In genomic region chr4:6271206-6271605, GRCh38 we compare ENCODE assay signal across 10 cellular contexts. TPM values are rescaled to one million over a fixed set of nuclear protein-coding genes. Genes with fewer than 3 reads are reported as not detected.
A peak's percentile ranks its signal among the peaks of the same experiment; 100 is the strongest.
DNase-seq lines count a peak whose midpoint lies in the region; ATAC-seq and TF ChIP-seq lines count a peak whose summit lies in the region.
"Had no signal": no experiment of that assay in that cellular context is flagged by ENCODE, and none has a peak within 500 bp of the region (broad histone marks: within the 10 kb centered on the region; RNA-seq: fewer than 3 reads in every experiment).

No MANE protein-coding gene starts in this region.

- H3K27me3 Mint-ChIP-seq in activated CD4-positive, alpha-beta T cell treated with anti-CD3 and anti-CD28 coated beads, Interleukin-2, amount 10 ng/mL, durations not matched to agents 7 days and 5 days, result peaks cover 30% of the 10 kb centered on the region
- peaks cover 37% of the 10 kb centered on the region for H3K27me3 Mint-ChIP-seq in activated T-helper 2 cell treated with anti-CD3 and anti-CD28 coated beads, Interferon-gamma antibody, Interleukin-2, Interleukin-4, amounts not matched to agents 10 μg/mL and 5 μg/mL and 100 μg/mL, durations not matched to agents 14 hours and 24 hours and 36 hours (ENCODE audit: low read depth)

- H3K4me1 Mint-ChIP-seq in activated CD4-positive, alpha-beta T cell treated with anti-CD3 and anti-CD28 coated beads, Interleukin-2, amount 10 ng/mL, durations not matched to agents 7 days and 5 days, result peaks cover 20% of the 10 kb centered on the region
- peaks cover 17% of the 10 kb centered on the region for H3K4me1 Mint-ChIP-seq in activated T-helper 2 cell treated with anti-CD3 and anti-CD28 coated beads, Interferon-gamma antibody, Interleukin-2, Interleukin-4, amounts not matched to agents 10 μg/mL and 5 μg/mL and 100 μg/mL, durations not matched to agents 14 hours and 24 hours and 36 hours (ENCODE audit: low read depth)

- H3K36me3 ChIP-seq in left lung (no peaks in the 10 kb centered on the region), stomach smooth muscle (ENCODE audit: control insufficient read depth in 2 of 2, insufficient read depth in 2 of 2, low read length in 2 of 2) (no peaks in the 10 kb centered on the region)
- H3K36me3 ChIP-seq: neutrophil had no signal

- H3K9me3 ChIP-seq in left lung (no peaks in the 10 kb centered on the region), stomach smooth muscle (ENCODE audit: control insufficient read depth in 2 of 2, low read length in 2 of 2) (no peaks in the 10 kb centered on the region)
- H3K9me3 ChIP-seq: neutrophil had no signal

- POLR2A ChIA-PET in activated CD4-positive, alpha-beta T cell treated with anti-CD3 and anti-CD28 coated beads, Interleukin-2, amount 10 ng/mL, durations not matched to agents 7 days and 5 days (lab: Charles Lee), result no interaction called here

- no peaks in the 10 kb centered on the region for H3K9me3 Mint-ChIP-seq in activated CD4-positive, alpha-beta T cell treated with anti-CD3 and anti-CD28 coated beads, Interleukin-2, amount 10 ng/mL, durations not matched to agents 7 days and 5 days
- H3K9me3 Mint-ChIP-seq in activated T-helper 2 cell treated with anti-CD3 and anti-CD28 coated beads, Interferon-gamma antibody, Interleukin-2, Interleukin-4, amounts not matched to agents 10 μg/mL and 5 μg/mL and 100 μg/mL, durations not matched to agents 14 hours and 24 hours and 36 hours, result no peaks in the 10 kb centered on the region

- TF ChIP-seq CTCF in left lung (IDR thresholded peaks at IDR 0.05) (no peak), foreskin fibroblast (IDR thresholded peaks at IDR 0.05; ENCODE audit: low read depth, low read length) (no peak)

- peak overlapping the region; percentile 41 to 48 for H3K27ac ChIP-seq in left lung
- peak overlapping the region; percentile 86 for H3K27ac ChIP-seq in stomach smooth muscle (ENCODE audit: low read length)
- H3K27ac ChIP-seq: neutrophil had no signal

- H3K4me3 Mint-ChIP-seq in activated CD4-positive, alpha-beta T cell treated with anti-CD3 and anti-CD28 coated beads, Interleukin-2, amount 10 ng/mL, durations not matched to agents 7 days and 5 days, result peak overlapping the region; percentile 8
- H3K4me3 Mint-ChIP-seq in activated T-helper 2 cell treated with anti-CD3 and anti-CD28 coated beads, Interferon-gamma antibody, Interleukin-2, Interleukin-4, amounts not matched to agents 10 μg/mL and 5 μg/mL and 100 μg/mL, durations not matched to agents 14 hours and 24 hours and 36 hours (ENCODE audit: low read depth), result peak overlapping the region; percentile 47

- H3K9ac ChIP-seq in stomach smooth muscle (ENCODE audit: low read length in 2 of 2), result peak overlapping the region; percentile 82 to 84

- no peak for DNase-seq in activated CD4-positive, alpha-beta T cell treated with anti-CD3 and anti-CD28 coated beads, Interleukin-2, amount 10 ng/mL, durations not matched to agents 7 days and 5 days
- DNase-seq in activated CD4-positive, alpha-beta T cell treated with anti-CD3 and anti-CD28 coated beads for 1 hour, result no peak
- DNase-seq in activated T-helper 2 cell treated with anti-CD3 and anti-CD28 coated beads, Interferon-gamma antibody, Interleukin-2, Interleukin-4, amounts not matched to agents 10 μg/mL and 5 μg/mL and 100 μg/mL, durations not matched to agents 14 hours and 24 hours and 36 hours (ENCODE audit: low spot score), result no peak
- DNase-seq in left lung, result peak in 1 of 2 donors; percentile 40
- no peak for DNase-seq in NCI-H510A treated with DMSO at 0.1 percent for 48 hours (lab: John Stamatoyannopoulos, UW)
- no peak for DNase-seq in foreskin fibroblast
- DNase-seq: NCI-H2227 treated with DMSO at 0.1 percent for 48 hours had no signal

- no peaks in the 10 kb centered on the region for H3K36me3 Mint-ChIP-seq in activated CD4-positive, alpha-beta T cell treated with anti-CD3 and anti-CD28 coated beads, Interleukin-2, amount 10 ng/mL, durations not matched to agents 7 days and 5 days (ENCODE audit: low read depth)
- H3K36me3 Mint-ChIP-seq in activated T-helper 2 cell treated with anti-CD3 and anti-CD28 coated beads, Interferon-gamma antibody, Interleukin-2, Interleukin-4, amounts not matched to agents 10 μg/mL and 5 μg/mL and 100 μg/mL, durations not matched to agents 14 hours and 24 hours and 36 hours (ENCODE audit: low read depth), result no peaks in the 10 kb centered on the region

- H3K4me1 ChIP-seq in left lung, result peaks cover 34 to 57% of the 10 kb centered on the region in 2 donors
- peaks cover 60% of the 10 kb centered on the region for H3K4me1 ChIP-seq in stomach smooth muscle (ENCODE audit: control insufficient read depth, insufficient read depth, low read length)

- intact Hi-C loops in activated T-helper 2 cell treated with anti-CD3 and anti-CD28 coated beads, Interferon-gamma antibody, Interleukin-2, Interleukin-4, amounts not matched to agents 10 μg/mL and 5 μg/mL and 100 μg/mL, durations not matched to agents 14 hours and 24 hours and 36 hours (cut with micrococcal nuclease), result no loop called here
- intact Hi-C loops in left lung (cut with DNase I), result no loop called here

- peaks cover 0 to 36% of the 10 kb centered on the region in 2 donors for H3K27me3 ChIP-seq in left lung
- H3K27me3 ChIP-seq in stomach smooth muscle (ENCODE audit: control insufficient read depth in 1 of 2, insufficient read depth in 2 of 2, low read length in 2 of 2), result no peaks in the 10 kb centered on the region

- no peak overlapping the region for H3K27ac Mint-ChIP-seq in activated CD4-positive, alpha-beta T cell treated with anti-CD3 and anti-CD28 coated beads, Interleukin-2, amount 10 ng/mL, durations not matched to agents 7 days and 5 days
- H3K27ac Mint-ChIP-seq in activated T-helper 2 cell treated with anti-CD3 and anti-CD28 coated beads, Interferon-gamma antibody, Interleukin-2, Interleukin-4, amounts not matched to agents 10 μg/mL and 5 μg/mL and 100 μg/mL, durations not matched to agents 14 hours and 24 hours and 36 hours, result no peak overlapping the region

- peak overlapping the region in 1 of 2 donors; percentile 66 for H3K4me3 ChIP-seq in left lung
- peak overlapping the region; percentile 73 to 92 for H3K4me3 ChIP-seq in stomach smooth muscle (ENCODE audit: low read length in 2 of 2)
- peak overlapping the region in 1 of 2 donors; percentile 78 for H3K4me3 ChIP-seq in foreskin fibroblast (ENCODE audit: low read depth in 1 of 2, low read length in 2 of 2)

- no peak for ATAC-seq in left lung
- ATAC-seq in GM19395 (IDR thresholded peaks at IDR 0.05; ENCODE audit: unreplicated experiment), result no peak

- CTCF ChIA-PET in activated CD4-positive, alpha-beta T cell treated with anti-CD3 and anti-CD28 coated beads, Interleukin-2, amount 10 ng/mL, durations not matched to agents 7 days and 5 days (lab: Charles Lee), result interaction anchor here (2.3 kb wide), 1 partner anchor 56 kb away, joined by 8 read pairs; no protein-coding TSS in a partner anchor

RNA-seq across cellular contexts. Expression of gene WFS1, which starts 1.6 kb away (rescaled TPM):
- 1 to 10 TPM; 1.7 to 2.1 TPM for total RNA-seq in activated CD4-positive, alpha-beta T cell treated with anti-CD3 and anti-CD28 coated beads, Interleukin-2, amount 10 ng/mL, durations not matched to agents 7 days and 5 days
- 4.4 and 5.9 TPM in 2 replicates for total RNA-seq in activated T-helper 2 cell treated with anti-CD3 and anti-CD28 coated beads, Interferon-gamma antibody, Interleukin-2, Interleukin-4, amounts not matched to agents 10 μg/mL and 5 μg/mL and 100 μg/mL, durations not matched to agents 14 hours and 24 hours and 36 hours
- 100 to 1,000 TPM in 1 of 2 donors, 10 to 100 TPM in 1; 40.1 to 103 TPM for total RNA-seq in left lung
